Comparison of ENCODE assay signal across 8 cellular contexts in genomic region chr10:31321396-31321941, GRCh38. TPM values are rescaled to one million over a fixed set of nuclear protein-coding genes. Genes with fewer than 3 reads are reported as not detected.
DNase-seq lines count a peak whose midpoint lies in the region; ATAC-seq lines count a peak whose summit lies in the region.

No MANE protein-coding gene starts in this region.

- peaks cover 12% of the 10 kb centered on the region for H3K4me1 ChIP-seq in SJCRH30

- peak overlapping the region; percentile 95 for H3K4me3 ChIP-seq in SJCRH30

- H3K27me3 Mint-ChIP-seq in natural killer cell treated with Interleukin-12 subunit alpha and Interleukin-12 subunit beta and Interleukin-15 and Interleukin-18, amount 100 ng/mL, for 72 hours: peaks cover 0 to 3% of the 10 kb centered on the region in 2 donors

- peak overlapping the region; percentile 96 for H3K4me3 Mint-ChIP-seq in natural killer cell treated with Interleukin-12 subunit alpha and Interleukin-12 subunit beta and Interleukin-15 and Interleukin-18, amount 100 ng/mL, for 72 hours

- no peaks in the 10 kb centered on the region for H3K27me3 ChIP-seq in SJCRH30

- no peaks in the 10 kb centered on the region for H3K9me3 Mint-ChIP-seq in natural killer cell treated with Interleukin-12 subunit alpha and Interleukin-12 subunit beta and Interleukin-15 and Interleukin-18, amount 100 ng/mL, for 72 hours

- DNase-seq in NCI-H82 (lab: John Stamatoyannopoulos, UW) (peak; percentile 44), NCI-H82 treated with DMSO at 0.1 percent for 48 hours (lab: John Stamatoyannopoulos, UW; ENCODE audit: unreplicated experiment) (no peak), SJCRH30 (peak; percentile 5 to 32), occipital lobe (lab: John Stamatoyannopoulos, UW) (no peak), 8988T (no peak)
- DNase-seq in natural killer cell treated with Interleukin-12 subunit alpha and Interleukin-12 subunit beta and Interleukin-15 and Interleukin-18, amount 100 ng/mL, for 72 hours (ENCODE audit: low spot score): no peak

- ATAC-seq in natural killer cell treated with Interleukin-12 subunit alpha and Interleukin-12 subunit beta and Interleukin-15 and Interleukin-18, amount 100 ng/mL, for 72 hours: no peak
- no peak for ATAC-seq in HG02852 (IDR thresholded peaks at IDR 0.05; ENCODE audit: unreplicated experiment)

- H3K9me3 ChIP-seq in SJCRH30 (replicated peaks): no peaks in the 10 kb centered on the region

- H3K36me3 ChIP-seq in SJCRH30: no peaks in the 10 kb centered on the region

- H3K4me1 Mint-ChIP-seq in natural killer cell treated with Interleukin-12 subunit alpha and Interleukin-12 subunit beta and Interleukin-15 and Interleukin-18, amount 100 ng/mL, for 72 hours (ENCODE audit: low read depth in 2 of 2): peaks cover 25 to 31% of the 10 kb centered on the region in 2 donors

- H3K27ac ChIP-seq in SJCRH30: peak overlapping the region; percentile 81
- H3K27ac ChIP-seq in cingulate gyrus (ENCODE audit: low read depth, low read length): peak overlapping the region; percentile 65

- H3K36me3 Mint-ChIP-seq in natural killer cell treated with Interleukin-12 subunit alpha and Interleukin-12 subunit beta and Interleukin-15 and Interleukin-18, amount 100 ng/mL, for 72 hours: no peaks in the 10 kb centered on the region

- peak overlapping the region; percentile 50 to 79 for H3K27ac Mint-ChIP-seq in natural killer cell treated with Interleukin-12 subunit alpha and Interleukin-12 subunit beta and Interleukin-15 and Interleukin-18, amount 100 ng/mL, for 72 hours

RNA-seq across cellular contexts. Expression of gene ZEB1, which starts 2.5 kb away (rescaled TPM):
- 61.2 and 77.9 TPM in 2 replicates for total RNA-seq in SJCRH30 (2014; rRNA removed; shearing (Covaris generic))
- total RNA-seq in natural killer cell treated with Interleukin-12 subunit alpha and Interleukin-12 subunit beta and Interleukin-15 and Interleukin-18, amount 100 ng/mL, for 72 hours: 10 to 100 TPM; 20.0 to 42.8 TPM
- 76.9 TPM for total RNA-seq in occipital lobe

Comparison
In these comparisons a context has a peak if more than half of its experiments do, and no peak if none do; other contexts are left out.
1. DNase-seq: peak in NCI-H82 (single experiment) and SJCRH30 (2 of 2); none in NCI-H82 treated with DMSO at 0.1 percent for 48 hours (single experiment), natural killer cell treated with Interleukin-12 subunit alpha and Interleukin-12 subunit beta and Interleukin-15 and Interleukin-18, amount 100 ng/mL, for 72 hours (single experiment), occipital lobe (single experiment) and 8988T (single experiment).